In the genomic region with DNA sequence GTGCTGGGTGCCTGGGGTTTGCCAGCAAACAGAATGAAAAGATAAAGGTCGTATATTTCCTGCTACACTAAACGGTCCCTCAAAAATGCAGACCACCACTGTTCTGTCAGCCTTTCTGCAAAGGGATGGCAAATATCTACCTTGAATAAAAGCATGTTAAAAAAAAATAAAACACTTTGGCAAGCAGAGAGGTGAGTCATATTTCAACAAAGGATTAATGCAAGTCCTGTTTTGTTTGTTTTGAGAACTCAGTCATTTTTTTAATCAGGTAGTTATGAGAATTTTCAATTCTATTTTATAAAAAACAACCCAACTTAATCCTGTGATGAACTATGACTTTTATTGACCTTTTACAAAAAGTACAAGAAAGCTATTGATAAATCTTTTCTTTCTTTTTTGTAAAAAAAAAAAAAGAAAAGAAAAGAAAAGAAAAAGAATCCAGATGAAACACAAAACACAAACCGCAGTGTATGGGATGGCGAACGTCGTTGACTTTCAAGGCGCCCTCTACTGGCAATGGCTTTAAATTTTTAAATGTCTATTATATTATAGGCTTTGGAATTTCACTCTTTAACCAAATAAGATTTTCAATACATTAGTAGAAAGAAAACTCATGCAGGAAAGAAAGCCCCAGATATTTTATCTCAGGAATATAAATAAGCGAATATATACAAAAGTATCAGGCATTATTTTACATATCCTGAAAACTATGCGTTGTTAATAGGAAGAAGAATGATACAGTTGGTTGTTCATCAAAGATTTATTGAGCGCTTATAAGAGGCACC, we compare ENCODE assay signal across 8 cellular contexts.
DNase-seq lines count a peak whose midpoint lies in the region; ATAC-seq, FAIRE-seq and TF ChIP-seq lines count a peak whose summit lies in the region.

No MANE protein-coding gene starts in this region.

- peaks cover 5% of the 10 kb centered on the region for H3K9me3 Mint-ChIP-seq in activated naive CD4-positive, alpha-beta T cell treated with anti-CD3 and anti-CD28 coated beads for 36 hours

- H3K4me2 ChIP-seq in A549 = peak overlapping the region; percentile 87

- peaks cover 2% of the 10 kb centered on the region for H3K36me3 Mint-ChIP-seq in activated naive CD4-positive, alpha-beta T cell treated with anti-CD3 and anti-CD28 coated beads for 36 hours (ENCODE audit: low read depth)

- peak overlapping the region; percentile 63 for H3K4me3 ChIP-seq in A549
- H3K4me3 ChIP-seq in GM12864 (ENCODE audit: low read depth, low read length) = no peak overlapping the region
- H3K4me3 ChIP-seq in heart left ventricle = peak overlapping the region in 1 of 12 donors; percentile 8
- no peak overlapping the region for H3K4me3 ChIP-seq in lower leg skin (ENCODE audit: low read depth, poor library complexity, severe bottlenecking)

- no peak overlapping the region for H3K27ac Mint-ChIP-seq in activated naive CD4-positive, alpha-beta T cell treated with anti-CD3 and anti-CD28 coated beads for 36 hours

- H3K36me3 ChIP-seq in heart left ventricle = no peaks in the 10 kb centered on the region

- H3K4me1 ChIP-seq in A549 = peaks cover 40% of the 10 kb centered on the region
- peaks cover 0 to 32% (median 7%) of the 10 kb centered on the region in 12 donors for H3K4me1 ChIP-seq in heart left ventricle

- CTCF ChIA-PET in A549 (lab: Yijun Ruan, JAX) = interaction anchor here (0.6 to 2.6 kb wide), 27 partner anchors 9 to 503 kb away, joined by 3 to 30 read pairs (median 4); partner anchors contain the start of gene ECT2
- CTCF ChIA-PET in activated naive CD4-positive, alpha-beta T cell treated with anti-CD3 and anti-CD28 coated beads for 36 hours (lab: Charles Lee) = interaction anchor here (0.6 to 2.2 kb wide), 22 partner anchors 8 to 897 kb away, joined by 3 to 13 read pairs (median 4); partner anchors contain the start of gene TNFSF10

- H3K27ac ChIP-seq in A549 (peak overlapping the region; percentile 89 to 97), heart left ventricle (peak overlapping the region in 1 of 12 donors; percentile 13)

- no peak for TF ChIP-seq POLR2A in A549 (IDR thresholded peaks at IDR 0.05; ENCODE audit: low read length)
- TF ChIP-seq POLR2A in heart left ventricle (IDR thresholded peaks at IDR 0.05) = no peak
- no peak for TF ChIP-seq POLR2A in lower leg skin (IDR thresholded peaks at IDR 0.05)

- peaks cover 11% of the 10 kb centered on the region for H3K4me1 Mint-ChIP-seq in activated naive CD4-positive, alpha-beta T cell treated with anti-CD3 and anti-CD28 coated beads for 36 hours (ENCODE audit: low read depth)

- H3K27me3 ChIP-seq in heart left ventricle = no peaks in the 10 kb centered on the region

- ATAC-seq in A549 (peak; percentile 56 to 76; a peak in 3 of 6 replicates), heart left ventricle (peak in 2 of 4 donors; percentile 53 to 56), GM19455 (IDR thresholded peaks at IDR 0.05; ENCODE audit: unreplicated experiment) (no peak)

- TF ChIP-seq CTCF in A549 (IDR thresholded peaks at IDR 0.05) (peak; percentile 70), GM12864 (IDR thresholded peaks at IDR 0.05; ENCODE audit: low read depth, low read length, missing control alignments) (peak; percentile 55), heart left ventricle (IDR thresholded peaks at IDR 0.05) (peak; percentile 54 to 78 (median 67)), lower leg skin (IDR thresholded peaks at IDR 0.05) (no peak)

- no peak overlapping the region for H3K4me3 Mint-ChIP-seq in activated naive CD4-positive, alpha-beta T cell treated with anti-CD3 and anti-CD28 coated beads for 36 hours

- DNase-seq in A549 (ENCODE audit: low read depth in 1 of 2, low spot score in 1 of 2) (peak in 1 of 2 experiments; percentile 44), GM12864 (ENCODE audit: low read depth) (no peak), NCI-H69 (lab: John Stamatoyannopoulos, UW) (peak; percentile 71), heart left ventricle (no peak), lower leg skin (ENCODE audit: low spot score in 2 of 2) (no peak)
- peak; percentile 64 for DNase-seq in activated naive CD4-positive, alpha-beta T cell treated with anti-CD3 and anti-CD28 coated beads for 36 hours
- peak; percentile 20 for DNase-seq in stimulated activated CD4-positive, alpha-beta T cell treated with anti-CD3 and anti-CD28 coated beads, Interleukin-12 subunit alpha, Interleukin-12 subunit beta, amount 100 ng/mL, for 4 hours

- H3K9me3 ChIP-seq in A549 = no peaks in the 10 kb centered on the region
- H3K9me3 ChIP-seq in heart left ventricle = no peaks in the 10 kb centered on the region

- intact Hi-C loops in activated naive CD4-positive, alpha-beta T cell treated with anti-CD3 and anti-CD28 coated beads for 36 hours (cut with micrococcal nuclease) = loop anchor here (1.0 to 2.0 kb wide), 6 partner anchors 16 to 291 kb away; no protein-coding TSS in a partner anchor
- intact Hi-C loops in heart left ventricle (cut with DNase I) = loop anchor here in 1 of 10 donors (5.0 kb wide), 1 partner anchor 131 kb away; no protein-coding TSS in a partner anchor
- intact Hi-C loops in lower leg skin (cut with DNase I; ENCODE audit: low total_unique reads) = no loop called here

- no peaks in the 10 kb centered on the region for H3K27me3 Mint-ChIP-seq in activated naive CD4-positive, alpha-beta T cell treated with anti-CD3 and anti-CD28 coated beads for 36 hours (ENCODE audit: low read depth)

- POLR2A ChIA-PET in A549 (lab: Yijun Ruan, JAX) = interaction anchor here (0.7 to 2.2 kb wide), 7 partner anchors 10 to 127 kb away, joined by 4 to 16 read pairs (median 6); partner anchors contain the start of genes ECT2 and NCEH1

- WGBS in A549 (ENCODE audit: missing lambda C conversion rate) = 4% methylated on average over 10 of the region's 10 CpGs
- 35 to 39% (median 38%) methylated on average over 10 of the region's 10 CpGs for WGBS in heart left ventricle, 4 donors
- 32 to 36% methylated on average over 10 of the region's 10 CpGs for WGBS in lower leg skin, 2 donors

- no peak for TF ChIP-seq EP300 in A549 (IDR thresholded peaks at IDR 0.05)

- FAIRE-seq in A549 (lab: Jason Lieb, UNC) = no peak

- peak in 1 of 2 experiments; percentile 34; a peak in 1 of 5 replicates for TF ChIP-seq RAD21 in A549 (conservative IDR thresholded peaks at IDR 0.05 in 1 of 2, IDR thresholded peaks at IDR 0.05 in 1 of 2)

TF ChIP-seq in A549, 52 proteins besides CTCF, POLR2A, EP300 and RAD21:
- TF ChIP-seq, protein P1, sequence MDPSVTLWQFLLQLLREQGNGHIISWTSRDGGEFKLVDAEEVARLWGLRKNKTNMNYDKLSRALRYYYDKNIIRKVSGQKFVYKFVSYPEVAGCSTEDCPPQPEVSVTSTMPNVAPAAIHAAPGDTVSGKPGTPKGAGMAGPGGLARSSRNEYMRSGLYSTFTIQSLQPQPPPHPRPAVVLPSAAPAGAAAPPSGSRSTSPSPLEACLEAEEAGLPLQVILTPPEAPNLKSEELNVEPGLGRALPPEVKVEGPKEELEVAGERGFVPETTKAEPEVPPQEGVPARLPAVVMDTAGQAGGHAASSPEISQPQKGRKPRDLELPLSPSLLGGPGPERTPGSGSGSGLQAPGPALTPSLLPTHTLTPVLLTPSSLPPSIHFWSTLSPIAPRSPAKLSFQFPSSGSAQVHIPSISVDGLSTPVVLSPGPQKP (IDR thresholded peaks at IDR 0.05; ENCODE audit: low read depth, low read length) = no peak
- TF ChIP-seq RCOR1 (IDR thresholded peaks at IDR 0.05; ENCODE audit: low read depth, low read length) (no peak), SMC3 (IDR thresholded peaks at IDR 0.05) (peak; percentile 43; the same call in 2 of the 3 replicates), EHMT2 (IDR thresholded peaks at IDR 0.05; ENCODE audit: low read depth) (no peak), FOSL2 (IDR thresholded peaks at IDR 0.05) (no peak), FOSL2 (CRISPR knock-in tag; IDR thresholded peaks at IDR 0.05) (peak; percentile 61)

Comparison
In these comparisons a context has a peak if more than half of its experiments do, and no peak if none do; other contexts are left out.
1. DNase-seq: peak in NCI-H69 (single experiment), activated naive CD4-positive, alpha-beta T cell treated with anti-CD3 and anti-CD28 coated beads for 36 hours (single experiment) and stimulated activated CD4-positive, alpha-beta T cell treated with anti-CD3 and anti-CD28 coated beads, Interleukin-12 subunit alpha, Interleukin-12 subunit beta, amount 100 ng/mL, for 4 hours (single experiment); none in GM12864 (single experiment), heart left ventricle (0 of 5) and lower leg skin (0 of 2).
2. CTCF ChIP-seq: peak in A549 (single experiment), GM12864 (single experiment) and heart left ventricle (12 of 12); none in lower leg skin (0 of 3).